In genomic region chrX:48575642-48576041, GRCh38 we compare ENCODE assay signal across 8 cellular contexts. TPM values are rescaled to one million over a fixed set of nuclear protein-coding genes. Genes with fewer than 3 reads are reported as not detected.
DNase-seq lines count a peak whose midpoint lies in the region; ATAC-seq and TF ChIP-seq lines count a peak whose summit lies in the region.

No MANE protein-coding gene starts in this region.

- no peak for ATAC-seq in HG02870 (IDR thresholded peaks at IDR 0.05; ENCODE audit: unreplicated experiment)

- TF ChIP-seq POLR2A in esophagus squamous epithelium (IDR thresholded peaks at IDR 0.05) = no peak

- H3K4me1 ChIP-seq in SJSA1 (replicated peaks) (peaks cover 14% of the 10 kb centered on the region), esophagus squamous epithelium (peaks cover 3 to 54% (median 11%) of the 10 kb centered on the region in 3 donors), rectal smooth muscle tissue (ENCODE audit: control insufficient read depth, insufficient read depth, low read length) (peaks cover 10% of the 10 kb centered on the region)

- H3K36me3 ChIP-seq in SJSA1 (peaks cover 56% of the 10 kb centered on the region), esophagus squamous epithelium (peaks cover 0 to 47% (median 12%) of the 10 kb centered on the region in 3 donors), rectal smooth muscle tissue (ENCODE audit: control insufficient read depth, insufficient read depth, low read length) (peaks cover 26% of the 10 kb centered on the region)

- DNase-seq in SJSA1 (ENCODE audit: low read depth in 1 of 2, low spot score in 2 of 2) (no peak), esophagus squamous epithelium (lab: John Stamatoyannopoulos, UW) (no peak), LoVo (ENCODE audit: low spot score) (no peak), kidney glomerular epithelial cell (lab: John Stamatoyannopoulos, UW) (no peak), cerebellar cortex (ENCODE audit: low spot score) (no peak)

- intact Hi-C loops in esophagus squamous epithelium (cut with DNase I) = no loop called here

- H3K9ac ChIP-seq in rectal smooth muscle tissue (ENCODE audit: low read length) = peak overlapping the region; percentile 56

- H3K27ac ChIP-seq in SJSA1 = no peak overlapping the region
- peak overlapping the region; percentile 97 to 99 (median 99) for H3K27ac ChIP-seq in esophagus squamous epithelium
- no peak overlapping the region for H3K27ac ChIP-seq in rectal smooth muscle tissue (ENCODE audit: low read depth, low read length)

- H3K27me3 ChIP-seq in SJSA1 (replicated peaks) (0 out of 2 replicates have a peak, but pooled peaks cover 2% of the 10 kb centered on the region), esophagus squamous epithelium (no peaks in the 10 kb centered on the region), rectal smooth muscle tissue (ENCODE audit: control insufficient read depth, insufficient read depth, low read length) (no peaks in the 10 kb centered on the region)

- 70% methylated on average over 4 of the region's 13 CpGs; no CpG with 5 or more reads in 1 of the 2 donors for WGBS in esophagus squamous epithelium, 2 donors

- H3K4me3 ChIP-seq in GM12875 (ENCODE audit: low read depth, low read length) = peak overlapping the region; percentile 87
- peak overlapping the region; percentile 82 for H3K4me3 ChIP-seq in SJSA1
- peak overlapping the region; percentile 64 to 83 (median 74) for H3K4me3 ChIP-seq in esophagus squamous epithelium
- H3K4me3 ChIP-seq in rectal smooth muscle tissue (ENCODE audit: low read length) = peak overlapping the region; percentile 88

- TF ChIP-seq CTCF in GM12875 (IDR thresholded peaks at IDR 0.05; ENCODE audit: borderline replicate concordance, insufficient read depth, low read depth, low read length) (no peak), esophagus squamous epithelium (IDR thresholded peaks at IDR 0.05) (no peak)

- no peaks in the 10 kb centered on the region for H3K9me3 ChIP-seq in SJSA1 (replicated peaks)
- H3K9me3 ChIP-seq in esophagus squamous epithelium = no peaks in the 10 kb centered on the region

RNA-seq across cellular contexts. Expression of gene RBM3, which starts 1.4 kb away (rescaled TPM):
- total RNA-seq in SJSA1 (2014; rRNA removed; shearing (Covaris generic)) = 228 and 314 TPM in 2 replicates
- 100 to 1,000 TPM; 110 to 220 (median 214) TPM for total RNA-seq in esophagus squamous epithelium

RNA-seq across cellular contexts. Expression of gene WDR13, which starts 21.6 kb away (rescaled TPM):
- 64.2 and 113 TPM in 2 replicates for total RNA-seq in SJSA1 (2014; rRNA removed; shearing (Covaris generic))
- total RNA-seq in esophagus squamous epithelium = 10 to 100 TPM; 50.5 to 86.6 (median 68.5) TPM

RNA-seq across cellular contexts. Expression of gene TBC1D25, which starts 36.1 kb away (rescaled TPM):
- total RNA-seq in SJSA1 (2014; rRNA removed; shearing (Covaris generic)) = 6.5 and 24.1 TPM in 2 replicates
- 10 to 100 TPM in 1 of 4 donors, 1 to 10 TPM in 3; 5.5 to 11.7 (median 8.5) TPM for total RNA-seq in esophagus squamous epithelium

RNA-seq across cellular contexts. Expression of gene EBP, which starts 54.0 kb away (rescaled TPM):
- 76.1 and 101 TPM in 2 replicates for total RNA-seq in SJSA1 (2014; rRNA removed; shearing (Covaris generic))
- 100 to 1,000 TPM in 1 of 4 donors, 10 to 100 TPM in 3; 60.8 to 119 (median 87.1) TPM for total RNA-seq in esophagus squamous epithelium

Comparison
In these comparisons a context has a peak if more than half of its experiments do, and no peak if none do; other contexts are left out.
1. H3K27ac ChIP-seq: peak in esophagus squamous epithelium (4 of 4); none in SJSA1 (single experiment) and rectal smooth muscle tissue (single experiment).
2. Peak in every context shown above with its lines, with median percentiles within 50 percentile points of each other: H3K4me3 ChIP-seq.